Comparison of ENCODE assay signal across 8 cellular contexts in genomic region chr4:140048419-140049022, GRCh38.
A peak's percentile ranks its signal among the peaks of the same experiment; 100 is the strongest.
DNase-seq lines count a peak whose midpoint lies in the region; ATAC-seq, FAIRE-seq and TF ChIP-seq lines count a peak whose summit lies in the region.

No MANE protein-coding gene starts in this region.

- no peaks in the 10 kb centered on the region for H3K9me3 Mint-ChIP-seq in HFFc6

- no peaks in the 10 kb centered on the region for H3K27me3 ChIP-seq in mucosa of rectum (ENCODE audit: control insufficient read depth in 2 of 2, insufficient read depth in 2 of 2, low read length in 2 of 2)

- H3K27ac Mint-ChIP-seq in HFFc6 = peak overlapping the region; percentile 86

- H3K4me1 ChIP-seq in A549 (peaks cover 91% of the 10 kb centered on the region), mucosa of rectum (ENCODE audit: control insufficient read depth in 2 of 2, insufficient read depth in 2 of 2, low read length in 2 of 2) (peaks cover 30 to 33% of the 10 kb centered on the region in 2 donors)

- no peaks in the 10 kb centered on the region for H3K27me3 Mint-ChIP-seq in HFFc6 (ENCODE audit: insufficient read depth)

- TF ChIP-seq POLR2A in A549 (IDR thresholded peaks at IDR 0.05; ENCODE audit: low read length) = no peak

- H3K4me3 ChIP-seq in A549 (peak overlapping the region; percentile 35), mucosa of rectum (ENCODE audit: low read length in 2 of 2) (peak overlapping the region; percentile 72 to 79)

- H3K4me1 Mint-ChIP-seq in HFFc6 (ENCODE audit: low read depth) = peaks cover 39% of the 10 kb centered on the region

- POLR2A ChIA-PET in A549 (lab: Yijun Ruan, JAX) = interaction anchor here (0.7 to 2.0 kb wide), 9 partner anchors 11 to 282 kb away, joined by 3 to 20 read pairs (median 5); no protein-coding TSS in a partner anchor

- H3K4me3 Mint-ChIP-seq in HFFc6 = peak overlapping the region; percentile 90

- no peaks in the 10 kb centered on the region for H3K36me3 Mint-ChIP-seq in HFFc6 (ENCODE audit: low read depth)

- no peak for ATAC-seq in A549
- ATAC-seq in HG03442 (IDR thresholded peaks at IDR 0.05; ENCODE audit: unreplicated experiment) = no peak
- no peak for ATAC-seq in GM21360 (IDR thresholded peaks at IDR 0.05; ENCODE audit: unreplicated experiment)
- ATAC-seq in HG03521 (IDR thresholded peaks at IDR 0.05; ENCODE audit: unreplicated experiment) = no peak

- DNase-seq in A549 (ENCODE audit: low read depth in 1 of 2, low spot score in 1 of 2) (no peak), HFFc6 (no peak), caudate nucleus (lab: John Stamatoyannopoulos, UW) (no peak), foreskin melanocyte (no peak)

- 4% methylated on average over 4 of the region's 4 CpGs for WGBS in A549 (ENCODE audit: missing lambda C conversion rate)

- no peak for FAIRE-seq in A549 (lab: Jason Lieb, UNC)

- H3K9ac ChIP-seq in mucosa of rectum (ENCODE audit: low read depth in 1 of 2, low read length in 2 of 2) = peak overlapping the region; percentile 35 to 78

- H3K9me3 ChIP-seq in A549 (no peaks in the 10 kb centered on the region), mucosa of rectum (ENCODE audit: control insufficient read depth in 2 of 2, low read length in 2 of 2) (no peaks in the 10 kb centered on the region)

- peak overlapping the region; percentile 82 for H3K4me2 ChIP-seq in A549

- TF ChIP-seq CTCF in A549 (IDR thresholded peaks at IDR 0.05) (no peak), HFFc6 (IDR thresholded peaks at IDR 0.05) (no peak)

- TF ChIP-seq RAD21 in A549 (conservative IDR thresholded peaks at IDR 0.05 in 1 of 2, IDR thresholded peaks at IDR 0.05 in 1 of 2) = no peak

- H3K27ac ChIP-seq in A549 (peak overlapping the region; percentile 88 to 91), caudate nucleus (ENCODE audit: low read depth, low read length) (peak overlapping the region; percentile 84), mucosa of rectum (ENCODE audit: low read depth in 2 of 2, low read length in 2 of 2) (peak overlapping the region; percentile 70 to 78)

- CTCF ChIA-PET in A549 (lab: Yijun Ruan, JAX) = interaction anchor here (0.9 to 4.7 kb wide), 9 partner anchors 11 to 393 kb away, joined by 3 to 26 read pairs (median 3); no protein-coding TSS in a partner anchor

- no peak for TF ChIP-seq EP300 in A549 (IDR thresholded peaks at IDR 0.05)

- H3K36me3 ChIP-seq in mucosa of rectum (ENCODE audit: control insufficient read depth in 2 of 2, insufficient read depth in 2 of 2, low read length in 2 of 2) = no peaks in the 10 kb centered on the region

TF ChIP-seq in A549, 52 proteins besides CTCF, POLR2A, EP300 and RAD21:
- TF ChIP-seq E2F6 (IDR thresholded peaks at IDR 0.05; ENCODE audit: borderline replicate concordance, low read depth) (no peak), FOSL2 (IDR thresholded peaks at IDR 0.05) (no peak), FOSL2 (CRISPR knock-in tag; IDR thresholded peaks at IDR 0.05) (no peak), CHD4 (IDR thresholded peaks at IDR 0.05; ENCODE audit: borderline replicate concordance) (no peak), PHF8 (IDR thresholded peaks at IDR 0.05; ENCODE audit: borderline replicate concordance, low read depth) (no peak), POLR2AphosphoS2 (conservative IDR thresholded peaks at IDR 0.05; ENCODE audit: low read length) (no peak), TP53 (CRISPR knock-in tag; IDR thresholded peaks at IDR 0.05) (no peak), MAX (IDR thresholded peaks at IDR 0.05) (no peak), CEBPB (IDR thresholded peaks at IDR 0.05) (no peak), RNF2 (IDR thresholded peaks at IDR 0.05; ENCODE audit: borderline replicate concordance, low read depth) (no peak), GATA3 (IDR thresholded peaks at IDR 0.05; ENCODE audit: borderline replicate concordance) (no peak), HOXA7 (CRISPR knock-in tag; IDR thresholded peaks at IDR 0.05) (no peak), NPAS2 (CRISPR knock-in tag; IDR thresholded peaks at IDR 0.05; ENCODE audit: borderline replicate concordance) (no peak), EHMT2 (IDR thresholded peaks at IDR 0.05; ENCODE audit: low read depth) (no peak), ESRRA (IDR thresholded peaks at IDR 0.05; ENCODE audit: borderline replicate concordance, low read length) (no peak), KDM5A (IDR thresholded peaks at IDR 0.05) (no peak), HEYL (CRISPR knock-in tag; IDR thresholded peaks at IDR 0.05) (no peak), BHLHE40 (IDR thresholded peaks at IDR 0.05; ENCODE audit: low read depth, low read length) (no peak), RFX5 (IDR thresholded peaks at IDR 0.05) (no peak), EHF (CRISPR knock-in tag; IDR thresholded peaks at IDR 0.05) (no peak), MYC (IDR thresholded peaks at IDR 0.05; ENCODE audit: borderline replicate concordance, low read length) (no peak)
